ENCODE assay signal across 17 cellular contexts in the genomic region with DNA sequence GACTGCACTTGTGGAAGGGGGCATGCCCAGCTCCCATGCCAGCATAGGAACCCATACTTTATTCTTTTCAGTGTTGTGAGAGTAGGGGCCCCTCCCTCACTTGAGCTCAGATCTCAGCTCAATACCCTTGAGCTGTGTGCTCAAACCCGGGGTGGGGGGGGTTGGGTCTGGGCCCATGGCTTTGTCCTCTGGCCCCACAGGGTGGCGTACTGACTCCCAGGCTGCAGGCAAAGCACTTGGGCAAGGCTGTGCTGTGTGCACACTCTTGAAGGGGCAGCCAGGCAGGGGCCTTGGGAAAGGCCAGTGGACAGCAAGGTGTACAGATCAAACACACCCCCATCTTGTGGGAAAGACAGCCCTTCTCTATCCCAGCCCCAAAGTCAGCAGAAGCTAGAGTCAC.
DNase-seq lines count a peak whose midpoint lies in the region; ATAC-seq, FAIRE-seq and TF ChIP-seq lines count a peak whose summit lies in the region.
"Had no signal": no experiment of that assay in that cellular context is flagged by ENCODE, and none has a peak within 500 bp of the region (broad histone marks: within the 10 kb centered on the region; RNA-seq: fewer than 3 reads in every experiment).

No MANE protein-coding gene starts in this region.

- H3K23me2 ChIP-seq in H1 (ENCODE audit: low read depth, low read length) = no peaks in the 10 kb centered on the region

- H3K18ac ChIP-seq in H1 (ENCODE audit: extremely low read depth, low read length) = no peak overlapping the region; the same call in 1 of the 2 replicates
- no peak overlapping the region for H3K18ac ChIP-seq in mesendoderm (ENCODE audit: low read length)

- H2BK15ac ChIP-seq in H1 (ENCODE audit: low read length) (no peak overlapping the region), mesendoderm (replicated peaks; ENCODE audit: low read depth) (no peak overlapping the region)

- H3K56ac ChIP-seq in H1 (replicated peaks; ENCODE audit: insufficient read length, low read depth, low read length) (no peak overlapping the region), mesendoderm (ENCODE audit: low read length) (no peak overlapping the region)

- H3K23ac ChIP-seq in H1 (ENCODE audit: insufficient read length) = no peak overlapping the region
- H3K23ac ChIP-seq in mesendoderm (ENCODE audit: low read length) = no peak overlapping the region

- H3K4me2 ChIP-seq in HepG2 (ENCODE audit: low read depth, low read length) (no peak overlapping the region), H1 (ENCODE audit: insufficient read depth in 1 of 2, low read depth in 2 of 2, low read length in 2 of 2) (no peak overlapping the region), mesendoderm (ENCODE audit: low read length) (no peak overlapping the region)

- H3K27me3 ChIP-seq in HepG2 (ENCODE audit: control insufficient read depth in 1 of 2, insufficient read depth in 2 of 2, low read length in 2 of 2) (no peaks in the 10 kb centered on the region; a peak in 1 of 5 replicates), right lobe of liver (no peaks in the 10 kb centered on the region), H1 (replicated peaks in 1 of 4; ENCODE audit: control insufficient read depth in 3 of 4, extremely low read depth in 1 of 4, insufficient read depth in 3 of 4, low read length in 3 of 4) (no peaks in the 10 kb centered on the region), mesendoderm (ENCODE audit: insufficient read depth, low read length, poor library complexity) (no peaks in the 10 kb centered on the region), gastrocnemius medialis (no peaks in the 10 kb centered on the region), left ventricle myocardium inferior (ENCODE audit: low read depth) (peaks cover 28% of the 10 kb centered on the region)

- POLR2A ChIA-PET in HepG2 (lab: Yijun Ruan, JAX) = no interaction called here
- POLR2A ChIA-PET in H1 (lab: Charles Lee; ENCODE audit: partially characterized antibody) = no interaction called here

- intact Hi-C loops in HepG2 (cut with micrococcal nuclease; ENCODE audit: unreplicated experiment) (no loop called here), right lobe of liver (cut with DNase I) (no loop called here), gastrocnemius medialis (cut with DNase I; ENCODE audit: low total_unique reads) (no loop called here), left ventricle myocardium inferior (cut with micrococcal nuclease) (no loop called here)

- TF ChIP-seq CTCF in HepG2 (CRISPR knock-in tag; IDR thresholded peaks at IDR 0.05) (no peak), right lobe of liver (IDR thresholded peaks at IDR 0.05) (no peak), H1 (IDR thresholded peaks at IDR 0.05; ENCODE audit: control extremely low read depth in 1 of 3, insufficient read depth in 1 of 3, low read depth in 1 of 3, low read length in 3 of 3) (peak; percentile 23 to 44 (median 35)), gastrocnemius medialis (IDR thresholded peaks at IDR 0.05 in 4 of 5, conservative IDR thresholded peaks at IDR 0.05 in 1 of 5) (no peak), left ventricle myocardium inferior (IDR thresholded peaks at IDR 0.05; ENCODE audit: borderline replicate concordance) (no peak)

- no peaks in the 10 kb centered on the region for H3K79me1 ChIP-seq in H1 (ENCODE audit: low read depth, low read length)
- no peaks in the 10 kb centered on the region for H3K79me1 ChIP-seq in mesendoderm (ENCODE audit: low read length)

- no peaks in the 10 kb centered on the region for H3K4me1 ChIP-seq in HepG2 (ENCODE audit: insufficient read depth, low read length)
- H3K4me1 ChIP-seq in right lobe of liver = no peaks in the 10 kb centered on the region
- no peaks in the 10 kb centered on the region for H3K4me1 ChIP-seq in H1 (replicated peaks in 1 of 4; ENCODE audit: control insufficient read depth in 3 of 4, insufficient read depth in 4 of 4, low read length in 3 of 4)
- H3K4me1 ChIP-seq in mesendoderm (ENCODE audit: control insufficient read depth, low read depth, low read length) = no peaks in the 10 kb centered on the region
- no peaks in the 10 kb centered on the region for H3K4me1 ChIP-seq in gastrocnemius medialis
- no peaks in the 10 kb centered on the region for H3K4me1 ChIP-seq in left ventricle myocardium inferior

- H4K91ac ChIP-seq in H1 (replicated peaks; ENCODE audit: insufficient read length, low read length) = no peak overlapping the region

- H2BK5ac ChIP-seq in H1 (ENCODE audit: low read depth, low read length) = no peak overlapping the region
- no peak overlapping the region for H2BK5ac ChIP-seq in mesendoderm (ENCODE audit: low read length)

- no peak for FAIRE-seq in HepG2 (lab: Jason Lieb, UNC)
- FAIRE-seq in H1 (lab: Jason Lieb, UNC) = no peak
- FAIRE-seq: D721Med had no signal

- H4K5ac ChIP-seq in H1 (ENCODE audit: insufficient read length, low read depth, low read length) = no peak overlapping the region
- no peak overlapping the region for H4K5ac ChIP-seq in mesendoderm (ENCODE audit: low read length)

- TF ChIP-seq POLR2A in HepG2 (IDR thresholded peaks at IDR 0.05; ENCODE audit: insufficient read depth in 1 of 2, low read depth in 2 of 2, low read length in 2 of 2) = no peak
- no peak for TF ChIP-seq POLR2A in right lobe of liver (IDR thresholded peaks at IDR 0.05)
- TF ChIP-seq POLR2A in H1 (IDR thresholded peaks at IDR 0.05; ENCODE audit: control extremely low read depth in 1 of 2, low read depth in 2 of 2, low read length in 2 of 2) = no peak
- no peak for TF ChIP-seq POLR2A in gastrocnemius medialis (IDR thresholded peaks at IDR 0.05)

- no peak overlapping the region for H3K4ac ChIP-seq in H1 (replicated peaks; ENCODE audit: insufficient read length, low read depth, low read length)
- no peak overlapping the region for H3K4ac ChIP-seq in mesendoderm (ENCODE audit: low read depth, low read length)

- in situ Hi-C loops in HepG2 (cut with HindIII; ENCODE audit: extremely low pct_ligation_motif_present, low pct_unique_long_range_greater_than_20kb) (no loop called here), gastrocnemius medialis (cut with MboI; ENCODE audit: low sequenced_read_pairs in 4 of 4) (no loop called here)

- no peak overlapping the region for H3K9ac ChIP-seq in HepG2 (ENCODE audit: insufficient read depth, low read depth, low read length)
- no peak overlapping the region for H3K9ac ChIP-seq in H1 (replicated peaks in 1 of 4; ENCODE audit: extremely low read depth in 1 of 4, low read depth in 3 of 4, low read length in 3 of 4)
- H3K9ac ChIP-seq in mesendoderm (ENCODE audit: low read length) = no peak overlapping the region

- no CpG with 5 or more reads among the region's 2 CpGs for WGBS in HepG2 (ENCODE audit: low lambda C conversion rate)
- WGBS in right lobe of liver (ENCODE audit: insufficient coverage, low coverage, low lambda C conversion rate, missing lambda C conversion rate) = 53% methylated on average over 2 of the region's 2 CpGs
- 55% methylated on average over 2 of the region's 2 CpGs; no CpG with 5 or more reads in 1 of the 2 experiments for WGBS in H1 (ENCODE audit: extremely low coverage in 1 of 2, insufficient coverage in 1 of 2, insufficient read length in 1 of 2, insufficient replicate concordance in 2 of 2, low coverage in 1 of 2, low lambda C conversion rate in 2 of 2, missing lambda C conversion rate in 1 of 2), 2 experiments
- WGBS in mesendoderm (ENCODE audit: extremely low coverage, insufficient coverage, low lambda C conversion rate) = no CpG with 5 or more reads among the region's 2 CpGs

- TF ChIP-seq RAD21 in HepG2 (CRISPR knock-in tag; IDR thresholded peaks at IDR 0.05) (no peak), H1 (IDR thresholded peaks at IDR 0.05 in 1 of 2, conservative IDR thresholded peaks at IDR 0.05 in 1 of 2; ENCODE audit: low read depth in 2 of 2, low read length in 2 of 2) (peak; percentile 38 to 64)

- DNase-seq in HepG2 (ENCODE audit: low spot score) (no peak), right lobe of liver (no peak), H1 (ENCODE audit: low read depth in 1 of 2, low spot score in 2 of 2) (no peak), mesendoderm (peak; percentile 6), gastrocnemius medialis (no peak), medulla oblongata (ENCODE audit: extremely low spot score) (no peak), left ventricle myocardium inferior (no peak), DMS 273 treated with DMSO at 0.1 percent for 48 hours (lab: John Stamatoyannopoulos, UW) (no peak)
- DNase-seq: CD8-positive, alpha-beta T cell; COR-L47; DMS53; GF-D8; GOT3; IMR-90; KG1 had no signal

- H2BK20ac ChIP-seq in H1 (ENCODE audit: low read length) = no peak overlapping the region

- no peak for TF ChIP-seq EP300 in HepG2 (IDR thresholded peaks at IDR 0.05; ENCODE audit: low read depth in 2 of 2, low read length in 2 of 2)
- no peak for TF ChIP-seq EP300 in HepG2 (CRISPR knock-in tag; IDR thresholded peaks at IDR 0.05; ENCODE audit: borderline replicate concordance)
- no peak for TF ChIP-seq EP300 in H1 (IDR thresholded peaks at IDR 0.05; ENCODE audit: borderline replicate concordance in 1 of 2, low read depth in 2 of 2, low read length in 2 of 2)

- no peak overlapping the region; the same call in 1 of the 2 replicates for H2BK12ac ChIP-seq in H1 (ENCODE audit: low read depth, low read length)

- no peak; the same call in 2 of the 3 replicates for ATAC-seq in HepG2
- no peak for ATAC-seq in right lobe of liver
- ATAC-seq in gastrocnemius medialis = no peak
- ATAC-seq: CD8-positive, alpha-beta T cell had no signal

- no peak overlapping the region for H2AK5ac ChIP-seq in H1 (ENCODE audit: low read depth, low read length)
- no peak overlapping the region for H2AK5ac ChIP-seq in mesendoderm (ENCODE audit: low read length)

- H3K36me3 ChIP-seq in HepG2 (replicated peaks in 1 of 2; ENCODE audit: control insufficient read depth in 1 of 2, insufficient read depth in 2 of 2, low read length in 2 of 2) (no peaks in the 10 kb centered on the region), right lobe of liver (no peaks in the 10 kb centered on the region), H1 (ENCODE audit: control insufficient read depth in 2 of 4, insufficient read depth in 4 of 4, low read length in 3 of 4) (no peaks in the 10 kb centered on the region), mesendoderm (ENCODE audit: control insufficient read depth, insufficient read depth, low read length) (no peaks in the 10 kb centered on the region), gastrocnemius medialis (no peaks in the 10 kb centered on the region), left ventricle myocardium inferior (no peaks in the 10 kb centered on the region)

- no peaks in the 10 kb centered on the region for H3K79me2 ChIP-seq in HepG2 (ENCODE audit: insufficient read depth, low read length)
- no peaks in the 10 kb centered on the region for H3K79me2 ChIP-seq in H1 (ENCODE audit: control insufficient read depth in 1 of 2, insufficient read depth in 2 of 2, low read length in 2 of 2)
- H3K79me2 ChIP-seq in mesendoderm (ENCODE audit: control insufficient read depth, insufficient read depth, low read length) = no peaks in the 10 kb centered on the region

- no TSS peak for BruUV-seq in HepG2 (replicated peaks; lab: Mats Ljungman, UMichigan)

- H3K9me3 ChIP-seq in HepG2 (ENCODE audit: low read length) (no peaks in the 10 kb centered on the region), right lobe of liver (no peaks in the 10 kb centered on the region), H1 (ENCODE audit: insufficient read depth in 2 of 2, low read depth in 1 of 2, low read length in 1 of 2) (peaks cover 8 to 13% of the 10 kb centered on the region in 2 experiments; a peak in 3 of 4 replicates), gastrocnemius medialis (no peaks in the 10 kb centered on the region), left ventricle myocardium inferior (replicated peaks) (peaks cover 20% of the 10 kb centered on the region)

- H3K4me3 ChIP-seq in HepG2 (replicated peaks in 1 of 3; ENCODE audit: insufficient read depth in 1 of 3, low read depth in 2 of 3, low read length in 3 of 3) = no peak overlapping the region
- no peak overlapping the region for H3K4me3 ChIP-seq in right lobe of liver
- no peak overlapping the region for H3K4me3 ChIP-seq in H1 (ENCODE audit: extremely low read depth in 1 of 4, insufficient read depth in 2 of 4, low read depth in 3 of 4, low read length in 4 of 4)
- no peak overlapping the region for H3K4me3 ChIP-seq in mesendoderm (ENCODE audit: low read length)
- no peak overlapping the region for H3K4me3 ChIP-seq in gastrocnemius medialis
- H3K4me3 ChIP-seq in left ventricle myocardium inferior = no peak overlapping the region

- H4K20me1 ChIP-seq in HepG2 (ENCODE audit: insufficient read depth, low read length) = no peaks in the 10 kb centered on the region
- no peaks in the 10 kb centered on the region for H4K20me1 ChIP-seq in H1 (replicated peaks in 1 of 2; ENCODE audit: control insufficient read depth in 1 of 2, insufficient read depth in 2 of 2, low read length in 2 of 2)

- no peak overlapping the region for H2AFZ ChIP-seq in HepG2 (ENCODE audit: low read length)
- H2AFZ ChIP-seq in H1 (ENCODE audit: low read length) = peak overlapping the region; percentile 86

- CTCF ChIA-PET in HepG2 (lab: Yijun Ruan, JAX; ENCODE audit: low intra/inter-chr PET ratio, low total read pairs) = no interaction called here
- CTCF ChIA-PET in H1 (lab: Charles Lee; ENCODE audit: partially characterized antibody) = interaction anchor here (0.7 to 2.5 kb wide), 14 partner anchors 12 to 148 kb away, joined by 3 to 10 read pairs (median 4); a partner anchor contains a TSS

- H4K8ac ChIP-seq in H1 (ENCODE audit: extremely low read depth, insufficient read depth, low read length) (no peak overlapping the region), mesendoderm (ENCODE audit: low read depth, low read length) (no peak overlapping the region)

- H3K27ac ChIP-seq in HepG2 (ENCODE audit: extremely low read length, insufficient read depth, low read length) = no peak overlapping the region
- H3K27ac ChIP-seq in right lobe of liver = no peak overlapping the region
- H3K27ac ChIP-seq in H1 (ENCODE audit: low read depth, low read length) = no peak overlapping the region
- no peak overlapping the region for H3K27ac ChIP-seq in mesendoderm (ENCODE audit: low read depth, low read length)
- no peak overlapping the region for H3K27ac ChIP-seq in gastrocnemius medialis
- no peak overlapping the region for H3K27ac ChIP-seq in left ventricle myocardium inferior (replicated peaks)
- H3K27ac ChIP-seq: 22Rv1 had no signal

- H2BK120ac ChIP-seq in H1 (replicated peaks; ENCODE audit: low read depth, low read length) = no peak overlapping the region
- no peak overlapping the region for H2BK120ac ChIP-seq in mesendoderm (ENCODE audit: low read depth, low read length)

- no peak overlapping the region for H3K14ac ChIP-seq in H1 (ENCODE audit: insufficient read length)

Comparison
In these comparisons a context has a peak if more than half of its experiments do, and no peak if none do; other contexts are left out.
1. CTCF ChIP-seq: peak in H1 (3 of 3); none in HepG2 (single experiment), right lobe of liver (0 of 4), gastrocnemius medialis (0 of 5) and left ventricle myocardium inferior (single experiment).